In the genomic region with DNA sequence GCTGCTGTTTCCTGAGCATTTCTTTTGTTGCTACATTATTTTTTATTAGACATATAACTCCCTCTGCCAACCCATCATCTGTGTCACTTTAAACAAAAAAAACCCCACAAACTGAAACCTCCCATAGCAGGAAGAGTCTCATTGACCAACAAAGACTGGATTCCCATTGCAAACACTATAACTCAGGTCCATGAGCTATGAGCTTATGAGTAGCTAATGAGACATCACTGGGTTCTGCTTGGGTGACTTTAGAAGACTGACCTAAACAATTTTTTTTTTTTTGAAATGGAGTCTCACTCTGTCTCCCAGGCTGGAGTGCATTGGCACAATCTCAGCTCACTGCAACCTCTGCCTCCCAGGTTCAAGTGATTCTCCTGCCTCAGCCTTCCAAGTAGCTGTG, we compare ENCODE assay signal across 27 cellular contexts.
"Had no signal": no experiment of that assay in that cellular context is flagged by ENCODE, and none has a peak within 500 bp of the region (broad histone marks: within the 10 kb centered on the region; RNA-seq: fewer than 3 reads in every experiment).

No MANE protein-coding gene starts in this region.

- H3K4me1 Mint-ChIP-seq: memory B cell had no signal

- H3K27me3 ChIP-seq: gastroesophageal sphincter, heart right ventricle, ovary, thyroid gland, vagina had no signal

- H3K4me3 Mint-ChIP-seq: effector memory CD8-positive, alpha-beta T cell; immature natural killer cell; memory B cell; natural killer cell; stimulated activated naive CD8-positive, alpha-beta T cell treated with anti-CD3 and anti-CD28 coated beads, Interleukin-15, amount 100 ng/mL, for 72 hours had no signal

- H3K9me3 Mint-ChIP-seq: effector memory CD8-positive, alpha-beta T cell had no signal

- H3K9me3 ChIP-seq: gastroesophageal sphincter, ovary, thyroid gland, vagina had no signal

- H3K27me3 Mint-ChIP-seq: effector memory CD8-positive, alpha-beta T cell; memory B cell; stimulated activated naive CD8-positive, alpha-beta T cell treated with anti-CD3 and anti-CD28 coated beads, Interleukin-15, amount 100 ng/mL, for 72 hours had no signal

- ATAC-seq: effector memory CD8-positive, alpha-beta T cell; gastroesophageal sphincter; heart right ventricle; left lobe of liver; natural killer cell; sciatic nerve; stimulated activated naive CD8-positive, alpha-beta T cell treated with anti-CD3 and anti-CD28 coated beads, Interleukin-15, amount 100 ng/mL, for 72 hours had no signal

- H3K27ac Mint-ChIP-seq: effector memory CD8-positive, alpha-beta T cell; memory B cell; natural killer cell; stimulated activated naive CD8-positive, alpha-beta T cell treated with anti-CD3 and anti-CD28 coated beads, Interleukin-15, amount 100 ng/mL, for 72 hours had no signal

- DNase-seq: cortex of kidney; effector memory CD8-positive, alpha-beta T cell; foreskin fibroblast; glutamatergic neuron; heart right ventricle; hippocampal formation; immature natural killer cell; islet precursor cell; natural killer cell; occipital lobe; ovary; stimulated activated CD4-positive, alpha-beta T cell treated with anti-CD3 and anti-CD28 coated beads, Interleukin-12 subunit alpha, Interleukin-12 subunit beta, amount 100 ng/mL, for 4 hours; stimulated activated CD4-positive, alpha-beta T cell treated with anti-CD3 and anti-CD28 coated beads, Interleukin-1b, Interleukin-23, amount 100 ng/mL, for 48 hours; stimulated activated CD4-positive, alpha-beta T cell treated with anti-CD3 and anti-CD28 coated beads, Interleukin-4, amount 100 ng/mL, for 1 hour; stimulated activated CD8-positive, alpha-beta memory T cell treated with anti-CD3 and anti-CD28 coated beads, Interleukin-4, amount 100 ng/mL, for 48 hours; stimulated activated naive CD4-positive, alpha-beta T cell; stimulated activated naive CD8-positive, alpha-beta T cell treated with anti-CD3 and anti-CD28 coated beads, Interleukin-15, amount 100 ng/mL, for 72 hours; thyroid gland; trophoblast cell had no signal

- FAIRE-seq: endometrium had no signal

- H3K36me3 ChIP-seq: gastroesophageal sphincter, heart right ventricle, ovary, thyroid gland, vagina had no signal

- H3K4me3 ChIP-seq: gastroesophageal sphincter, heart right ventricle, lung, ovary, smooth muscle cell, thyroid gland, vagina had no signal

- H3K4me1 ChIP-seq: heart right ventricle, vagina had no signal

- H3K27ac ChIP-seq: gastroesophageal sphincter, heart right ventricle, ovary, thyroid gland, vagina had no signal
